Comparison of ENCODE assay signal across 27 cellular contexts in genomic region chr4:65028592-65028991, GRCh38.
"Had no signal": no experiment of that assay in that cellular context is flagged by ENCODE, and none has a peak within 500 bp of the region (broad histone marks: within the 10 kb centered on the region; RNA-seq: fewer than 3 reads in every experiment).

No MANE protein-coding gene starts in this region.

- ATAC-seq: stimulated activated effector memory CD8-positive, alpha-beta T cell treated with anti-CD3 and anti-CD28 coated beads, Interleukin-12 subunit alpha, Interleukin-12 subunit beta, amount 100 ng/mL, for 72 hours; stimulated activated memory B cell treated with anti-CD40 and anti-IgM and Interleukin-4, amounts not matched to agents 10 μg/mL and 1 μg/mL and 100 μg/mL, for 72 hours; stimulated activated naive B cell treated with anti-CD40 and anti-IgM and Interleukin-4, amounts not matched to agents 10 μg/mL and 1 μg/mL and 100 μg/mL, for 72 hours; stimulated activated naive CD8-positive, alpha-beta T cell treated with anti-CD3 and anti-CD28 coated beads, Interleukin-15, amount 100 ng/mL, for 72 hours; stimulated activated naive CD8-positive, alpha-beta T cell treated with anti-CD3 and anti-CD28 coated beads, Interleukin-15, Interleukin-2, amounts not matched to agents 100 U/mL and 50 U/mL, for 24 hours; upper lobe of right lung had no signal

- H3K4me1 ChIP-seq: stomach, suprapubic skin, testis, tibial artery, tibial nerve, transverse colon, upper lobe of left lung, upper lobe of right lung, uterus had no signal

- H3K27me3 ChIP-seq: stomach, suprapubic skin, testis, thyroid gland, tibial artery, tibial nerve, transverse colon, upper lobe of left lung, upper lobe of right lung, uterus, vagina had no signal

- H3K36me3 ChIP-seq: stomach, suprapubic skin, thoracic aorta, thyroid gland, tibial artery, tibial nerve, transverse colon, upper lobe of left lung, upper lobe of right lung, uterus, vagina had no signal

- FAIRE-seq: urothelium cell line had no signal

- H3K27ac ChIP-seq: stomach, suprapubic skin, testis, thoracic aorta, thyroid gland, tibial artery, tibial nerve, transverse colon, upper lobe of left lung, upper lobe of right lung, uterus, vagina had no signal

- H3K9me3 ChIP-seq: stomach, suprapubic skin, testis, thoracic aorta, thyroid gland, tibial artery, transverse colon, upper lobe of left lung, upper lobe of right lung, uterus, vagina had no signal

- H3K4me3 ChIP-seq: stomach, suprapubic skin, testis, thoracic aorta, thyroid gland, tibial artery, tibial nerve, transverse colon, upper lobe of left lung, upper lobe of right lung, uterus, vagina had no signal

- DNase-seq: stimulated activated CD4-positive, alpha-beta T cell treated with anti-CD3 and anti-CD28 coated beads, Interleukin-2, amount 100 ng/mL, for 48 hours; stimulated activated CD4-positive, alpha-beta T cell treated with anti-CD3 and anti-CD28 coated beads, Interleukin-4, amount 100 ng/mL, for 1 hour; stimulated activated CD4-positive, alpha-beta T cell treated with anti-CD3 and anti-CD28 coated beads, Interleukin-4, amount 100 ng/mL, for 24 hours; stimulated activated CD4-positive, alpha-beta T cell treated with anti-CD3 and anti-CD28 coated beads, Interleukin-4, amount 100 ng/mL, for 4 hours; stimulated activated CD8-positive, alpha-beta memory T cell treated with anti-CD3 and anti-CD28 coated beads, Interleukin-4, amount 100 ng/mL, for 48 hours; stimulated activated naive B cell treated with anti-CD40 and anti-IgM and Interleukin-4, amounts not matched to agents 10 μg/mL and 1 μg/mL and 100 μg/mL, for 72 hours; stimulated activated naive CD4-positive, alpha-beta T cell; stimulated activated naive CD4-positive, alpha-beta T cell treated with Interleukin-2 at 50 U/mL for 16 hours; stimulated activated naive CD8-positive, alpha-beta T cell treated with anti-CD3 and anti-CD28 coated beads, Interleukin-15, amount 100 ng/mL, for 72 hours; stimulated activated naive CD8-positive, alpha-beta T cell treated with anti-CD3 and anti-CD28 coated beads, Interleukin-15, Interleukin-2, amounts not matched to agents 100 U/mL and 50 U/mL, for 24 hours; stomach; substantia nigra; testis; thyroid gland; tibial artery; transverse colon; trophoblast cell; upper lobe of left lung; upper lobe of right lung; uterus had no signal
